ENCODE assay signal across 11 cellular contexts in the genomic region with DNA sequence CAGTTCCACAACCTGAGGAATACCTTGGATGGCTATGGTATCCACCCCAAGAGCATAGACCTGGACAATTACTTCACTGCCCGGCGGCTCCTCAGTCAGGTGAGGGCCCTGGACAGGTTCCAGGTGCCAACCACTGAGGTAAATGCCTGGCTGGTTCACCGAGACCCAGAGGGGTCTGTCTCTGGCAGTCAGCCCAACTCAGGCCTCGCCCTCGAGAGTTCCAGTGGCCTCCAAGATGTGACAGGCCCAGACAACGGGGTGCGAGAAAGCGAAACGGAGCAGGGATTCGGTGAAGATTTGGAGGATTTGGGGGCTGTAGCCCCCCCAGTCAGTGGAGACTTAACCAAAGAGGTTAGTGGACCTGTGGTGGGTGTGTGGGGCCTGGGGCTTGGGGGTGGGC. TPM values are rescaled to one million over a fixed set of nuclear protein-coding genes. Genes with fewer than 3 reads are reported as not detected.
DNase-seq lines count a peak whose midpoint lies in the region; ATAC-seq, FAIRE-seq and TF ChIP-seq lines count a peak whose summit lies in the region.
"Had no signal": no experiment of that assay in that cellular context is flagged by ENCODE, and none has a peak within 500 bp of the region (broad histone marks: within the 10 kb centered on the region; RNA-seq: fewer than 3 reads in every experiment).

No MANE protein-coding gene starts in this region.

- FAIRE-seq in small intestine (lab: Jason Lieb, UNC): no peak

- DNase-seq in HFFc6 (no peak), right cardiac atrium (peak in 2 of 3 donors; percentile 69 to 75), small intestine (no peak), KBM-7 (no peak), HPDE6-E6E7 (ENCODE audit: extremely low spot score) (no peak), medulla oblongata (ENCODE audit: extremely low spot score) (no peak)
- DNase-seq: effector CD8-positive, alpha-beta T cell; retina had no signal

- peaks cover 88% of the 10 kb centered on the region for H3K4me1 Mint-ChIP-seq in HFFc6 (ENCODE audit: low read depth)
- H3K4me1 Mint-ChIP-seq in activated T-helper 17 cell treated with anti-CD3 and anti-CD28 coated beads, Interleukin-2, amount 50 U/mL, for 72 hours: peaks cover 48% of the 10 kb centered on the region

- peaks cover 7% of the 10 kb centered on the region for H3K27me3 Mint-ChIP-seq in HFFc6 (ENCODE audit: insufficient read depth)
- no peaks in the 10 kb centered on the region for H3K27me3 Mint-ChIP-seq in activated T-helper 17 cell treated with anti-CD3 and anti-CD28 coated beads, Interleukin-2, amount 50 U/mL, for 72 hours

- ATAC-seq in activated T-helper 17 cell treated with anti-CD3 and anti-CD28 coated beads, Interleukin-2, amount 50 U/mL, for 72 hours (replicated peaks): no peak
- no peak for ATAC-seq in right cardiac atrium
- ATAC-seq in GM21447 (IDR thresholded peaks at IDR 0.05; ENCODE audit: unreplicated experiment): no peak

- H3K9me3 Mint-ChIP-seq in HFFc6: no peaks in the 10 kb centered on the region
- no peaks in the 10 kb centered on the region for H3K9me3 Mint-ChIP-seq in activated T-helper 17 cell treated with anti-CD3 and anti-CD28 coated beads, Interleukin-2, amount 50 U/mL, for 72 hours
- H3K9me3 Mint-ChIP-seq: T-helper 1 cell treated with Interleukin-12 subunit alpha and Interleukin-12 subunit beta and Interleukin-4 antibody, amounts not matched to agents 30 μg/mL and 1 μg/mL, for 36 hours had no signal

- H3K27ac ChIP-seq in right cardiac atrium (ENCODE audit: low read length) (peak overlapping the region; percentile 90), small intestine (ENCODE audit: low read depth in 1 of 2, low read length in 1 of 2) (peak overlapping the region; percentile 45 to 46)

- WGBS in right cardiac atrium: 43% methylated on average over 10 of the region's 10 CpGs
- 60 to 70% (median 70%) methylated on average over 10 of the region's 10 CpGs for WGBS in small intestine, 3 donors

- H3K4me3 ChIP-seq in right cardiac atrium (ENCODE audit: low read length) (peak overlapping the region; percentile 71), small intestine (ENCODE audit: low read depth in 1 of 2, low read length in 2 of 2) (peak overlapping the region in 1 of 2 donors; percentile 43)

- H3K27ac Mint-ChIP-seq in HFFc6: peak overlapping the region; percentile 95
- H3K27ac Mint-ChIP-seq in activated T-helper 17 cell treated with anti-CD3 and anti-CD28 coated beads, Interleukin-2, amount 50 U/mL, for 72 hours: peak overlapping the region; percentile 65

- H3K27me3 ChIP-seq in right cardiac atrium (ENCODE audit: control insufficient read depth, insufficient read depth) (no peaks in the 10 kb centered on the region), small intestine (ENCODE audit: control insufficient read depth in 2 of 2, insufficient read depth in 2 of 2, low read length in 2 of 2) (no peaks in the 10 kb centered on the region)

- intact Hi-C loops in right cardiac atrium (cut with DNase I): no loop called here

- H3K4me1 ChIP-seq in right cardiac atrium (ENCODE audit: control insufficient read depth, insufficient read depth, low read length) (peaks cover 25% of the 10 kb centered on the region), small intestine (ENCODE audit: control insufficient read depth in 2 of 2, insufficient read depth in 1 of 2, low read depth in 1 of 2, low read length in 1 of 2) (peaks cover 7 to 38% of the 10 kb centered on the region in 2 donors)

- TF ChIP-seq CTCF in HFFc6 (IDR thresholded peaks at IDR 0.05): no peak

- peaks cover 3 to 14% of the 10 kb centered on the region in 2 donors for H3K36me3 ChIP-seq in small intestine (ENCODE audit: control insufficient read depth in 2 of 2, insufficient read depth in 2 of 2, low read length in 2 of 2)

- H3K9me3 ChIP-seq in right cardiac atrium (ENCODE audit: control insufficient read depth, low read length) (no peaks in the 10 kb centered on the region), small intestine (ENCODE audit: control insufficient read depth, low read depth) (no peaks in the 10 kb centered on the region)

- in situ Hi-C loops in KBM-7 (cut with MboI; ENCODE audit: low pct_unique_long_range_greater_than_20kb, low sequenced_read_pairs): no loop called here

- peak overlapping the region; percentile 93 for H3K4me3 Mint-ChIP-seq in HFFc6
- H3K4me3 Mint-ChIP-seq in activated T-helper 17 cell treated with anti-CD3 and anti-CD28 coated beads, Interleukin-2, amount 50 U/mL, for 72 hours: peak overlapping the region; percentile 85

- H3K36me3 Mint-ChIP-seq in HFFc6 (ENCODE audit: low read depth): peaks cover 43% of the 10 kb centered on the region
- H3K36me3 Mint-ChIP-seq in activated T-helper 17 cell treated with anti-CD3 and anti-CD28 coated beads, Interleukin-2, amount 50 U/mL, for 72 hours (ENCODE audit: low read depth): peaks cover 82% of the 10 kb centered on the region

RNA-seq across cellular contexts. Expression of a gene that starts 3.1 kb away (rescaled TPM):
- total RNA-seq in HFFc6 (2021; fragmentation: NEBNext Ultra II Directional; extraction: Animal tissue kit (Norgen Biotek cat#: 25700)): 100 to 1,000 TPM; 181 to 207 (median 193) TPM
- total RNA-seq in activated T-helper 17 cell treated with anti-CD3 and anti-CD28 coated beads, Interleukin-2, amount 50 U/mL, for 72 hours: 10 to 100 TPM; 77.7 to 91.8 TPM
- 100 to 1,000 TPM; 603 to 811 (median 785) TPM for total RNA-seq in right cardiac atrium
- polyA plus RNA-seq in right cardiac atrium: 661 TPM
- polyA plus RNA-seq in small intestine: 100 to 1,000 TPM in 1 of 3 donors, 10 to 100 TPM in 2; 52.1 to 110 (median 70.4) TPM

RNA-seq across cellular contexts. Expression of a gene that starts 13.7 kb away (rescaled TPM):
- total RNA-seq in HFFc6 (2021; fragmentation: NEBNext Ultra II Directional; extraction: Animal tissue kit (Norgen Biotek cat#: 25700)): 100 to 1,000 TPM; 209 to 260 (median 211) TPM
- total RNA-seq in activated T-helper 17 cell treated with anti-CD3 and anti-CD28 coated beads, Interleukin-2, amount 50 U/mL, for 72 hours: 1 to 10 TPM; 1.3 to 2.0 TPM
- 10 to 100 TPM; 51.8 to 74.8 (median 68.4) TPM for total RNA-seq in right cardiac atrium
- polyA plus RNA-seq in right cardiac atrium (55.4 TPM), small intestine (1 to 10 TPM in 2 of 3 donors, not detected in 1; 4.4 to 7.3 TPM)

RNA-seq across cellular contexts. Expression of a gene that starts 50.0 kb away (rescaled TPM):
- total RNA-seq in HFFc6 (2021; fragmentation: NEBNext Ultra II Directional; extraction: Animal tissue kit (Norgen Biotek cat#: 25700)): 10 to 100 TPM; 62.2 to 82.1 (median 74.0) TPM
- 10 to 100 TPM; 30.0 to 48.4 TPM for total RNA-seq in activated T-helper 17 cell treated with anti-CD3 and anti-CD28 coated beads, Interleukin-2, amount 50 U/mL, for 72 hours
- 10 to 100 TPM; 29.2 to 37.9 (median 34.5) TPM for total RNA-seq in right cardiac atrium
- 31.1 TPM for polyA plus RNA-seq in right cardiac atrium
- polyA plus RNA-seq in small intestine: 10 to 100 TPM in 1 of 3 donors, 1 to 10 TPM in 2; 9.4 to 29.5 (median 10.0) TPM

RNA-seq across cellular contexts. Expression of a gene that starts 56.3 kb away (rescaled TPM):
- total RNA-seq in HFFc6 (2021; fragmentation: NEBNext Ultra II Directional; extraction: Animal tissue kit (Norgen Biotek cat#: 25700)): 10 to 100 TPM; 16.5 to 21.9 (median 19.6) TPM
- 10 to 100 TPM; 22.8 to 24.7 TPM for total RNA-seq in activated T-helper 17 cell treated with anti-CD3 and anti-CD28 coated beads, Interleukin-2, amount 50 U/mL, for 72 hours
- total RNA-seq in right cardiac atrium: 10 to 100 TPM; 10.4 to 16.6 (median 13.2) TPM
- polyA plus RNA-seq in right cardiac atrium (7.5 TPM), small intestine (10 to 100 TPM; 11.4 to 16.3 (median 13.8) TPM)

Comparison
In these comparisons a context has a peak if more than half of its experiments do, and no peak if none do; other contexts are left out.
1. DNase-seq: peak in right cardiac atrium (2 of 3); none in HFFc6 (single experiment), small intestine (single experiment), KBM-7 (single experiment), HPDE6-E6E7 (single experiment) and medulla oblongata (single experiment).
2. RNA of a gene that starts 13.7 kb away (total RNA-seq): 209 to 260 TPM in HFFc6 and 51.8 to 74.8 TPM in right cardiac atrium; 1.3 to 2.0 TPM in activated T-helper 17 cell treated with anti-CD3 and anti-CD28 coated beads, Interleukin-2, amount 50 U/mL, for 72 hours; every median in the first group is over 10 times any median in the second.